ENCODE assay signal across 19 cellular contexts in the genomic region with DNA sequence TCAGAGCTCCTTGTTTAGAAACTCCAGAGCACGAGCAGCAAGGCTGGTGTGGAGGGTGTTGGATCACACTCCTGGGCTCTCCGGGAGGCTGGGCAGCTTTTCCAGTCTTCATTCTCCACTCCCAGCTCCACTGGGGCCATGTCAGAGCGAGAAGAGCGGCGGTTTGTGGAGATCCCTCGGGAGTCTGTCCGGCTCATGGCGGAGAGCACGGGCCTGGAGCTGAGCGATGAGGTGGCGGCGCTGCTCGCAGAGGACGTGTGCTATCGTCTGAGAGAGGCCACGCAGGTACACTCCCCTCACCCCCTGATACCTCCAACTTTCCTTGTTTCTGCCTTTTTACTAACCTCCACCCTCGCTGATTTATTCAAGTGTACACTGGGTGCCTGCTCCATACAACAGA.
"Had no signal": no experiment of that assay in that cellular context is flagged by ENCODE, and none has a peak within 500 bp of the region (broad histone marks: within the 10 kb centered on the region; RNA-seq: fewer than 3 reads in every experiment).

No MANE protein-coding gene starts in this region.

- DNase-seq: activated CD4-positive, alpha-beta T cell treated with anti-CD3 and anti-CD28 coated beads for 4 hours; activated CD8-positive, alpha-beta memory T cell treated with anti-CD3 and anti-CD28 coated beads for 24 hours; activated naive CD4-positive, alpha-beta T cell treated with Interleukin-2 at 50 U/mL for 16 hours; body of pancreas; effector memory CD8-positive, alpha-beta T cell; left colon; lower lobe of right lung; naive thymus-derived CD8-positive, alpha-beta T cell; occipital lobe; stimulated activated CD4-positive, alpha-beta T cell treated with anti-CD3 and anti-CD28 coated beads, Interleukin-12 subunit alpha, Interleukin-12 subunit beta, amount 100 ng/mL, for 4 hours; stimulated activated CD4-positive, alpha-beta T cell treated with anti-CD3 and anti-CD28 coated beads, Interleukin-1b, Interleukin-23, amount 100 ng/mL, for 48 hours; stimulated activated CD8-positive, alpha-beta memory T cell treated with anti-CD3 and anti-CD28 coated beads, Interleukin-4, amount 100 ng/mL, for 48 hours; stomach; trophoblast cell had no signal

- ATAC-seq: body of pancreas; effector memory CD8-positive, alpha-beta T cell; left colon; lower lobe of right lung; naive thymus-derived CD8-positive, alpha-beta T cell had no signal

- H3K9me3 ChIP-seq: body of pancreas, lower lobe of right lung, stomach, vagina had no signal

- H3K4me3 ChIP-seq: body of pancreas, lower lobe of right lung, stomach, vagina had no signal

- H3K4me3 Mint-ChIP-seq: effector memory CD8-positive, alpha-beta T cell; T-helper 2 cell treated with Interferon-gamma antibody and Interleukin-4, amounts not matched to agents 5 μg/mL and 100 μg/mL, for 36 hours had no signal

- H3K9me3 Mint-ChIP-seq: effector memory CD8-positive, alpha-beta T cell; naive thymus-derived CD8-positive, alpha-beta T cell; T-helper 2 cell treated with Interferon-gamma antibody and Interleukin-4, amounts not matched to agents 5 μg/mL and 100 μg/mL, for 36 hours had no signal

- H3K27ac ChIP-seq: lower lobe of right lung, stomach, vagina had no signal

- H3K27me3 Mint-ChIP-seq: effector memory CD8-positive, alpha-beta T cell; naive thymus-derived CD8-positive, alpha-beta T cell; progenitor cell of endocrine pancreas had no signal

- H3K27me3 ChIP-seq: body of pancreas, stomach, vagina had no signal

- FAIRE-seq: islet of Langerhans, TTC549 had no signal

- H3K27ac Mint-ChIP-seq: T-helper 2 cell treated with Interferon-gamma antibody and Interleukin-4, amounts not matched to agents 5 μg/mL and 100 μg/mL, for 36 hours had no signal
